In the genomic region with DNA sequence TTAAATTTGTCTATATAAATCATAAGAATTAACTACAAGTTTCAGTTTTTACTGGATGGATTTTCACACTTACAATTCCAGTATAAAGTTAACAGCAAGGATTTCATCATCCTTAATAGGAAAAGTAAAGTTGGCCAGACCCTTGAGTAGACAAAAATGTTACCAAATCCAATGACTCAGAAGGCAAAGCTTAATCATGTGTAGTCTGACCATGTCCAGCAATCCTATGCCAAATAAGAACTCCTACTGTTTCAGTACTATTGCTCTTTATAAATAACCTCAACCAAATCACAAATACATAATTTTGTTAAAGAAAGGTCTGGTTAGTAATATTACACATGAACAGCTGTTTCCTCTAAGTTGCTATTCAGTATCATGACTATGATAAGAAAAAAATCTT, we compare ENCODE assay signal across 12 cellular contexts. TPM values are rescaled to one million over a fixed set of nuclear protein-coding genes. Genes with fewer than 3 reads are reported as not detected.
DNase-seq lines count a peak whose midpoint lies in the region; ATAC-seq and TF ChIP-seq lines count a peak whose summit lies in the region.
"Had no signal": no experiment of that assay in that cellular context is flagged by ENCODE, and none has a peak within 500 bp of the region (broad histone marks: within the 10 kb centered on the region; RNA-seq: fewer than 3 reads in every experiment).

No MANE protein-coding gene starts in this region.

- CTCF ChIA-PET in activated CD4-positive, alpha-beta T cell treated with anti-CD3 and anti-CD28 coated beads, Interleukin-2, amount 10 ng/mL, durations not matched to agents 7 days and 5 days (lab: Charles Lee), result no interaction called here

- no peaks in the 10 kb centered on the region for H3K36me3 Mint-ChIP-seq in activated CD4-positive, alpha-beta T cell treated with anti-CD3 and anti-CD28 coated beads, Interleukin-2, amount 10 ng/mL, durations not matched to agents 7 days and 5 days (ENCODE audit: low read depth)

- ATAC-seq in omental fat pad (ENCODE audit: low FRiP score), result peak; percentile 76
- no peak for ATAC-seq in HG02678 (IDR thresholded peaks at IDR 0.05; ENCODE audit: unreplicated experiment)
- ATAC-seq in HG03571 (IDR thresholded peaks at IDR 0.05; ENCODE audit: unreplicated experiment), result no peak
- ATAC-seq: activated T-cell treated with anti-CD3 and anti-CD28 coated beads, Interleukin-2, amount 50 U/mL, for 72 hours had no signal

- POLR2A ChIA-PET in activated CD4-positive, alpha-beta T cell treated with anti-CD3 and anti-CD28 coated beads, Interleukin-2, amount 10 ng/mL, durations not matched to agents 7 days and 5 days (lab: Charles Lee), result no interaction called here

- no peak overlapping the region for H3K27ac Mint-ChIP-seq in activated CD4-positive, alpha-beta T cell treated with anti-CD3 and anti-CD28 coated beads, Interleukin-2, amount 10 ng/mL, durations not matched to agents 7 days and 5 days
- H3K27ac Mint-ChIP-seq: activated T-cell treated with anti-CD3 and anti-CD28 coated beads, Interleukin-2, amount 50 U/mL, for 72 hours had no signal

- TF ChIP-seq CTCF in fibroblast of the aortic adventitia (IDR thresholded peaks at IDR 0.05; ENCODE audit: insufficient read depth, low read length) (no peak), omental fat pad (IDR thresholded peaks at IDR 0.05) (no peak)

- H3K4me1 Mint-ChIP-seq in activated CD4-positive, alpha-beta T cell treated with anti-CD3 and anti-CD28 coated beads, Interleukin-2, amount 10 ng/mL, durations not matched to agents 7 days and 5 days, result no peaks in the 10 kb centered on the region

- no peak overlapping the region for H3K4me3 ChIP-seq in fibroblast of the aortic adventitia (ENCODE audit: low read depth, low read length)

- H3K4me3 Mint-ChIP-seq in activated CD4-positive, alpha-beta T cell treated with anti-CD3 and anti-CD28 coated beads, Interleukin-2, amount 10 ng/mL, durations not matched to agents 7 days and 5 days, result no peak overlapping the region
- H3K4me3 Mint-ChIP-seq: activated T-cell treated with anti-CD3 and anti-CD28 coated beads, Interleukin-2, amount 50 U/mL, for 72 hours; nephron had no signal

- DNase-seq in AG20443 (ENCODE audit: low spot score), result peak; percentile 79
- peak; percentile 91 for DNase-seq in RPMI7951 (ENCODE audit: low read depth)
- peak; percentile 98 for DNase-seq in fibroblast of the aortic adventitia (ENCODE audit: low read depth)
- DNase-seq in omental fat pad (ENCODE audit: low spot score), result no peak
- DNase-seq in activated CD4-positive, alpha-beta T cell treated with anti-CD3 and anti-CD28 coated beads, Interleukin-2, amount 10 ng/mL, durations not matched to agents 7 days and 5 days, result no peak
- no peak for DNase-seq in superior temporal gyrus (ENCODE audit: extremely low spot score)
- DNase-seq: activated T-cell treated with anti-CD3 and anti-CD28 coated beads, Interleukin-2, amount 50 U/mL, for 72 hours; NCI-H526 treated with DMSO at 0.1 percent for 48 hours; T1000 had no signal

- H3K27me3 Mint-ChIP-seq in activated CD4-positive, alpha-beta T cell treated with anti-CD3 and anti-CD28 coated beads, Interleukin-2, amount 10 ng/mL, durations not matched to agents 7 days and 5 days, result no peaks in the 10 kb centered on the region

- no peaks in the 10 kb centered on the region for H3K9me3 Mint-ChIP-seq in activated CD4-positive, alpha-beta T cell treated with anti-CD3 and anti-CD28 coated beads, Interleukin-2, amount 10 ng/mL, durations not matched to agents 7 days and 5 days

RNA-seq across cellular contexts. Expression of gene PLOD2, which starts 35.0 kb away (rescaled TPM):
- 171 and 221 TPM in 2 replicates for total RNA-seq in RPMI7951 (2014; rRNA removed; shearing (Covaris generic))
- total RNA-seq in fibroblast of the aortic adventitia (ENCODE audit: low replicate concordance), result 46.1 and 114 TPM in 2 replicates
- 100 to 1,000 TPM in 3 of 4 donors, 10 to 100 TPM in 1; 35.3 to 180 (median 107) TPM for total RNA-seq in omental fat pad
- total RNA-seq in activated CD4-positive, alpha-beta T cell treated with anti-CD3 and anti-CD28 coated beads, Interleukin-2, amount 10 ng/mL, durations not matched to agents 7 days and 5 days, result under 1 TPM in 1 of 2 experiments, not detected in 1; 0.10 TPM

Comparison
In these comparisons a context has a peak if more than half of its experiments do, and no peak if none do; other contexts are left out.
1. DNase-seq: peak in AG20443 (single experiment), RPMI7951 (single experiment) and fibroblast of the aortic adventitia (single experiment); none in omental fat pad (single experiment), activated CD4-positive, alpha-beta T cell treated with anti-CD3 and anti-CD28 coated beads, Interleukin-2, amount 10 ng/mL, durations not matched to agents 7 days and 5 days (single experiment) and superior temporal gyrus (single experiment).
2. RNA of gene PLOD2, which starts 35.0 kb away (total RNA-seq): 171 to 221 TPM in RPMI7951, 35.3 to 180 TPM in omental fat pad and 46.1 to 114 TPM in fibroblast of the aortic adventitia; 0.10 TPM in activated CD4-positive, alpha-beta T cell treated with anti-CD3 and anti-CD28 coated beads, Interleukin-2, amount 10 ng/mL, durations not matched to agents 7 days and 5 days; every median in the first group is over 10 times any median in the second.